Comparison of ENCODE assay signal across 8 cellular contexts in genomic region chr1:145465405-145466144, GRCh38. TPM values are rescaled to one million over a fixed set of nuclear protein-coding genes. Genes with fewer than 3 reads are reported as not detected.
A peak's percentile ranks its signal among the peaks of the same experiment; 100 is the strongest.
DNase-seq lines count a peak whose midpoint lies in the region; ATAC-seq and TF ChIP-seq lines count a peak whose summit lies in the region.
"Not testable (repeated sequence)": the region's sequence is repeated elsewhere in the genome, so short reads cannot be mapped to it uniquely, and the experiment has no call there.

No MANE protein-coding gene starts in this region.

- WGBS in adrenal gland, 4 donors, result 0 to 1% (median 0%) methylated on average over 4 to 18 of the region's 35 CpGs

- intact Hi-C loops in adrenal gland (cut with DNase I); left ventricle myocardium inferior (cut with micrococcal nuclease): not testable (repeated sequence)

- peak; percentile 77 for ATAC-seq in GM18499 (IDR thresholded peaks at IDR 0.05; ENCODE audit: insufficient read depth, unreplicated experiment)
- ATAC-seq in HG02840 (IDR thresholded peaks at IDR 0.05; ENCODE audit: low FRiP score, unreplicated experiment), result peak; percentile 71

- not testable (repeated sequence) for H3K36me3 ChIP-seq in adrenal gland (replicated peaks in 1 of 2); left ventricle myocardium inferior; rectal smooth muscle tissue (ENCODE audit: control insufficient read depth, insufficient read depth, low read length)

- H3K9ac ChIP-seq in rectal smooth muscle tissue (ENCODE audit: low read length), result not testable (repeated sequence)

- DNase-seq in NCI-H146 treated with DMSO at 0.1 percent for 48 hours (lab: John Stamatoyannopoulos, UW; ENCODE audit: unreplicated experiment) (peak; percentile 63), T-helper 1 cell (peak; percentile 38 to 92 (median 66)), adrenal gland (peak; percentile 52 to 92 (median 73)), ureter (ENCODE audit: low spot score) (peak; percentile 86)
- not testable (repeated sequence) for DNase-seq in left ventricle myocardium inferior

- not testable (repeated sequence) for H3K9me3 ChIP-seq in adrenal gland (replicated peaks in 1 of 3); left ventricle myocardium inferior (replicated peaks)

- TF ChIP-seq POLR2A in adrenal gland (IDR thresholded peaks at IDR 0.05), result peak; percentile 42 to 96

- TF ChIP-seq CTCF in adrenal gland (IDR thresholded peaks at IDR 0.05); left ventricle myocardium inferior (IDR thresholded peaks at IDR 0.05; ENCODE audit: borderline replicate concordance): not testable (repeated sequence)

- H3K4me3 ChIP-seq in adrenal gland (peak overlapping the region in 3 of 4 donors; percentile 23 to 46 (median 25)), left ventricle myocardium inferior (peak overlapping the region; percentile 66), rectal smooth muscle tissue (ENCODE audit: low read length) (peak overlapping the region; percentile 52)

- H3K27ac ChIP-seq in adrenal gland, result peak overlapping the region in 3 of 5 donors; percentile 51 to 76 (median 70)
- H3K27ac ChIP-seq in left ventricle myocardium inferior (replicated peaks), result peak overlapping the region; percentile 16
- not testable (repeated sequence) for H3K27ac ChIP-seq in rectal smooth muscle tissue (ENCODE audit: low read depth, low read length)

- not testable (repeated sequence) for H3K4me1 ChIP-seq in adrenal gland (replicated peaks in 1 of 2); left ventricle myocardium inferior; rectal smooth muscle tissue (ENCODE audit: control insufficient read depth, insufficient read depth, low read length)

- H3K27me3 ChIP-seq in adrenal gland; rectal smooth muscle tissue (ENCODE audit: control insufficient read depth, insufficient read depth, low read length): not testable (repeated sequence)
- peaks cover 34% of the 10 kb centered on the region for H3K27me3 ChIP-seq in left ventricle myocardium inferior (ENCODE audit: low read depth)

RNA-seq across cellular contexts. Expression of gene NBPF20, which starts 40.2 kb away (rescaled TPM):
- total RNA-seq in adrenal gland, result 1 to 10 TPM; 1.4 to 4.6 (median 2.4) TPM
- 1 to 10 TPM in 1 of 3 donors, under 1 TPM in 2; 0.44 to 2.4 (median 0.72) TPM for polyA plus RNA-seq in adrenal gland
- total RNA-seq in left ventricle myocardium inferior, result 0.88 TPM
- total RNA-seq in ureter, result 4.0 TPM
